In the genomic region with DNA sequence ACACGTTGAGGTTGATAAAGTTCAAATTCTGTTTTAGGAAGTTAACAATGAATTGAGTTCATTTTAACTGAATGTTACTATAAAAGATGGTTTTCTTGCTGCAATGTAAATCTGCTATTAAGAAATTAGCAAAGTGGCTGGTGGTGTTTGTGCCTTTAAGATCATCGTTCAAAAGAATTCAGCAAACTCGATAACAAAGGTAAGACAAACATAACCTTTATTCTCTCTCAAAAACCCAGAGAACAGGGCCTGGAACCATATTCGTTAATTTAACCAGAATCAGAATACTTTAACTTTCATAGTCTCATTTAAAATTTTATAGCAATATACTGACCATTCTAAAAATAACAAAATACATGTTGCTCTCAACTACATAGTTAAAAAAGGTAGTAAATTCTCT, we compare ENCODE assay signal across 19 cellular contexts. TPM values are rescaled to one million over a fixed set of nuclear protein-coding genes. Genes with fewer than 3 reads are reported as not detected.
DNase-seq lines count a peak whose midpoint lies in the region; FAIRE-seq and TF ChIP-seq lines count a peak whose summit lies in the region.
"Had no signal": no experiment of that assay in that cellular context is flagged by ENCODE, and none has a peak within 500 bp of the region (broad histone marks: within the 10 kb centered on the region; RNA-seq: fewer than 3 reads in every experiment).

No MANE protein-coding gene starts in this region.

- intact Hi-C loops in mammary epithelial cell (cut with micrococcal nuclease) (no loop called here), MCF 10A (cut with micrococcal nuclease) (no loop called here)

- no peaks in the 10 kb centered on the region for H3K9me1 ChIP-seq in keratinocyte (ENCODE audit: control insufficient read depth, extremely low read depth, insufficient read depth, low read length)

- H3K9me3 ChIP-seq in mammary epithelial cell (replicated peaks; ENCODE audit: insufficient read depth, low read length): no peaks in the 10 kb centered on the region
- no peaks in the 10 kb centered on the region for H3K9me3 ChIP-seq in keratinocyte (ENCODE audit: control insufficient read depth, low read depth, low read length)
- H3K9me3 ChIP-seq in small intestine (ENCODE audit: control insufficient read depth, low read depth): no peaks in the 10 kb centered on the region
- H3K9me3 ChIP-seq in neural progenitor cell (ENCODE audit: low read depth): no peaks in the 10 kb centered on the region
- H3K9me3 ChIP-seq: BE2C, HAP-1 had no signal

- dilution Hi-C loops in mammary epithelial cell (cut with HindIII; ENCODE audit: low sequenced_read_pairs): no loop called here
- dilution Hi-C loops in keratinocyte (cut with MboI; ENCODE audit: extremely low pct_ligation_motif_present, low sequenced_read_pairs): no loop called here

- H3K36me3 Mint-ChIP-seq in MCF 10A (ENCODE audit: insufficient read depth, unreplicated experiment) (no peaks in the 10 kb centered on the region), mesothelial cell of epicardium (no peaks in the 10 kb centered on the region), neural progenitor cell (no peaks in the 10 kb centered on the region)

- H4K20me1 ChIP-seq in mammary epithelial cell (ENCODE audit: insufficient read depth, low read length) (no peaks in the 10 kb centered on the region), keratinocyte (ENCODE audit: control insufficient read depth, extremely low read depth, insufficient read depth, low read length) (peaks cover 5% of the 10 kb centered on the region), neural progenitor cell (ENCODE audit: low read depth) (no peaks in the 10 kb centered on the region)

- H3K4me2 ChIP-seq in mammary epithelial cell (ENCODE audit: insufficient read depth, low read depth, low read length) (peak overlapping the region; percentile 86), keratinocyte (ENCODE audit: control insufficient read depth, extremely low read depth, insufficient read depth, low read depth, low read length) (peak overlapping the region; percentile 99), neural progenitor cell (no peak overlapping the region)

- POLR2A ChIA-PET in MCF 10A (lab: Yijun Ruan, JAX): no interaction called here

- no peak for TF ChIP-seq CTCF in mammary epithelial cell (conservative IDR thresholded peaks at IDR 0.05 in 1 of 2, IDR thresholded peaks at IDR 0.05 in 1 of 2; ENCODE audit: extremely low read depth in 1 of 2, insufficient read depth in 1 of 2, low read depth in 1 of 2, low read length in 2 of 2)
- TF ChIP-seq CTCF in MCF 10A (IDR thresholded peaks at IDR 0.05; ENCODE audit: unreplicated experiment): no peak
- TF ChIP-seq CTCF in keratinocyte (optimal IDR thresholded peaks at IDR 0.05 in 1 of 3, IDR thresholded peaks at IDR 0.05 in 1 of 3, conservative IDR thresholded peaks at IDR 0.05 in 1 of 3; ENCODE audit: extremely low read depth in 1 of 3, insufficient read depth in 2 of 3, low read length in 3 of 3): no peak
- TF ChIP-seq CTCF in mesothelial cell of epicardium (IDR thresholded peaks at IDR 0.05; ENCODE audit: unreplicated experiment): no peak
- TF ChIP-seq CTCF in neural progenitor cell (IDR thresholded peaks at IDR 0.05): no peak

- CTCF ChIA-PET in mammary epithelial cell (lab: Charles Lee; ENCODE audit: low non-redundant PET): no interaction called here
- CTCF ChIA-PET in MCF 10A (lab: Yijun Ruan, JAX): no interaction called here

- H3K4me1 Mint-ChIP-seq in MCF 10A (ENCODE audit: insufficient read depth, unreplicated experiment) (no peaks in the 10 kb centered on the region), mesothelial cell of epicardium (peaks cover 19% of the 10 kb centered on the region), neural progenitor cell (peaks cover 2% of the 10 kb centered on the region)

- H3K36me3 ChIP-seq in mammary epithelial cell (ENCODE audit: insufficient read depth, low read length) (no peaks in the 10 kb centered on the region), keratinocyte (ENCODE audit: control insufficient read depth in 2 of 2, extremely low read depth in 1 of 2, insufficient read depth in 2 of 2, low read length in 2 of 2) (no peaks in the 10 kb centered on the region), small intestine (ENCODE audit: control insufficient read depth in 2 of 2, insufficient read depth in 2 of 2, low read length in 2 of 2) (no peaks in the 10 kb centered on the region), neural progenitor cell (no peaks in the 10 kb centered on the region)
- H3K36me3 ChIP-seq: BE2C, HAP-1 had no signal

- in situ Hi-C loops in mammary epithelial cell (cut with MboI; ENCODE audit: low sequenced_read_pairs in 2 of 2) (loop anchor here (25.0 kb wide), 3 partner anchors 460 to 835 kb away; no protein-coding TSS in a partner anchor), KBM-7 (cut with MboI; ENCODE audit: low pct_unique_long_range_greater_than_20kb, low sequenced_read_pairs) (no loop called here)

- no peak for FAIRE-seq in keratinocyte (lab: Jason Lieb, UNC)
- FAIRE-seq in small intestine (lab: Jason Lieb, UNC): no peak

- 23% methylated on average over 4 of the region's 4 CpGs for WGBS in mammary epithelial cell (ENCODE audit: low coverage, missing lambda C conversion rate)
- WGBS in small intestine, 3 donors: 18 to 52% (median 25%) methylated on average over 4 of the region's 4 CpGs

- no peak overlapping the region for H3K9ac ChIP-seq in mammary epithelial cell (ENCODE audit: insufficient read depth, low read length)
- no peak overlapping the region for H3K9ac ChIP-seq in keratinocyte (ENCODE audit: control insufficient read depth, extremely low read depth, insufficient read depth, low read length)
- H3K9ac ChIP-seq in neural progenitor cell: no peak overlapping the region

- peaks cover 37% of the 10 kb centered on the region for H3K79me2 ChIP-seq in mammary epithelial cell (ENCODE audit: insufficient read depth, low read length)
- H3K79me2 ChIP-seq in keratinocyte (ENCODE audit: control insufficient read depth, insufficient read depth, low read length): peaks cover 20% of the 10 kb centered on the region
- no peaks in the 10 kb centered on the region for H3K79me2 ChIP-seq in neural progenitor cell (ENCODE audit: low read depth)

- H3K4me1 ChIP-seq in mammary epithelial cell (ENCODE audit: insufficient read depth, low read length) (peaks cover 15% of the 10 kb centered on the region), keratinocyte (ENCODE audit: control insufficient read depth, extremely low read depth, insufficient read depth, low read length) (peaks cover 22% of the 10 kb centered on the region), small intestine (ENCODE audit: control insufficient read depth in 2 of 2, insufficient read depth in 1 of 2, low read depth in 1 of 2, low read length in 1 of 2) (peaks cover 0 to 4% of the 10 kb centered on the region in 2 donors), neural progenitor cell (no peaks in the 10 kb centered on the region)
- H3K4me1 ChIP-seq: BE2C, HAP-1 had no signal

- H3K4me3 Mint-ChIP-seq in MCF 10A (ENCODE audit: unreplicated experiment) (no peak overlapping the region), mesothelial cell of epicardium (no peak overlapping the region), neural progenitor cell (no peak overlapping the region)
- H3K4me3 Mint-ChIP-seq: CD4-positive, alpha-beta T cell had no signal

- H3K27ac ChIP-seq in mammary epithelial cell (ENCODE audit: insufficient read depth, low read depth, low read length) (no peak overlapping the region), keratinocyte (ENCODE audit: control insufficient read depth, insufficient read depth, low read length) (no peak overlapping the region), small intestine (ENCODE audit: low read depth in 1 of 2, low read length in 1 of 2) (no peak overlapping the region), neural progenitor cell (no peak overlapping the region)
- H3K27ac ChIP-seq: 22Rv1, SK-N-MC had no signal

- H2AFZ ChIP-seq in mammary epithelial cell (ENCODE audit: low read depth, low read length) (no peak overlapping the region), keratinocyte (ENCODE audit: control insufficient read depth, low read length) (no peak overlapping the region), neural progenitor cell (replicated peaks) (no peak overlapping the region)

- no peaks in the 10 kb centered on the region for H3F3A ChIP-seq in neural progenitor cell (ENCODE audit: low read depth)

- H3K4me3 ChIP-seq in mammary epithelial cell (replicated peaks in 1 of 3; ENCODE audit: insufficient read depth in 1 of 3, low read depth in 2 of 3, low read length in 3 of 3) (peak overlapping the region; percentile 59 to 83 (median 69)), keratinocyte (ENCODE audit: control insufficient read depth in 2 of 3, extremely low read depth in 1 of 3, insufficient read depth in 2 of 3, low read depth in 1 of 3, low read length in 3 of 3) (peak overlapping the region in 1 of 3 experiments; percentile 13), small intestine (ENCODE audit: low read depth in 1 of 2, low read length in 2 of 2) (peak overlapping the region in 1 of 2 donors; percentile 41), neural progenitor cell (no peak overlapping the region)
- H3K4me3 ChIP-seq: HAP-1, SK-N-MC had no signal

- no TSS peak for BruUV-seq in mammary epithelial cell (replicated peaks; lab: Mats Ljungman, UMichigan)
- BruUV-seq in MCF 10A (replicated peaks; lab: Mats Ljungman, UMichigan): no TSS peak

- H3K27me3 ChIP-seq in mammary epithelial cell (ENCODE audit: insufficient read depth, low read length): no peaks in the 10 kb centered on the region
- H3K27me3 ChIP-seq in keratinocyte (ENCODE audit: control insufficient read depth, extremely low read depth, insufficient read depth, low read length): no peaks in the 10 kb centered on the region
- no peaks in the 10 kb centered on the region for H3K27me3 ChIP-seq in small intestine (ENCODE audit: control insufficient read depth in 2 of 2, insufficient read depth in 2 of 2, low read length in 2 of 2)
- peaks cover 57% of the 10 kb centered on the region for H3K27me3 ChIP-seq in neural progenitor cell

- H3K27me3 Mint-ChIP-seq in MCF 10A (ENCODE audit: insufficient read depth, unreplicated experiment): peaks cover 10% of the 10 kb centered on the region
- peaks cover 39% of the 10 kb centered on the region for H3K27me3 Mint-ChIP-seq in mesothelial cell of epicardium (ENCODE audit: low read depth)
- peaks cover 30% of the 10 kb centered on the region for H3K27me3 Mint-ChIP-seq in neural progenitor cell (ENCODE audit: insufficient read depth, low read depth)

- DNase-seq in mammary epithelial cell (no peak), MCF 10A (ENCODE audit: unreplicated experiment) (no peak), keratinocyte (ENCODE audit: low read depth, low spot score) (no peak), small intestine (peak; percentile 52), NCI-H1105 treated with DMSO at 0.1 percent for 48 hours (lab: John Stamatoyannopoulos, UW) (no peak), KBM-7 (no peak), mesothelial cell of epicardium (ENCODE audit: low spot score in 2 of 2, unreplicated experiment in 2 of 2) (no peak), neural progenitor cell (ENCODE audit: low spot score) (no peak)
- DNase-seq: BE2C; CD4-positive, alpha-beta T cell; DMS79; KG1; NCI-H1092; NCI-H510A treated with DMSO at 0.1 percent for 48 hours; NCI-H82 had no signal

- no peak overlapping the region for H3K27ac Mint-ChIP-seq in MCF 10A (ENCODE audit: low read depth, unreplicated experiment)
- H3K27ac Mint-ChIP-seq in mesothelial cell of epicardium: no peak overlapping the region
- no peak overlapping the region for H3K27ac Mint-ChIP-seq in neural progenitor cell
- H3K27ac Mint-ChIP-seq: CD4-positive, alpha-beta T cell had no signal

- H3K9me3 Mint-ChIP-seq in MCF 10A (ENCODE audit: unreplicated experiment): no peaks in the 10 kb centered on the region
- no peaks in the 10 kb centered on the region for H3K9me3 Mint-ChIP-seq in mesothelial cell of epicardium
- H3K9me3 Mint-ChIP-seq in neural progenitor cell: peaks cover 7% of the 10 kb centered on the region
- H3K9me3 Mint-ChIP-seq: CD4-positive, alpha-beta T cell had no signal

RNA-seq across cellular contexts. Expression of a gene that starts 3.4 kb away (rescaled TPM):
- total RNA-seq in mammary epithelial cell (10 to 100 TPM; 28.8 to 33.7 TPM), MCF 10A (2022) (0.09 and 0.22 TPM in 2 replicates), mesothelial cell of epicardium (10.1 to 11.2 TPM (median 10.6 TPM) in 3 replicates), neural progenitor cell (ENCODE audit: low replicate concordance) (0.07 and 0.09 TPM in 2 replicates)
- polyA plus RNA-seq in mammary epithelial cell (20.1 TPM), keratinocyte (5.6 to 8.7 TPM (median 8.1 TPM) in 3 replicates), small intestine (10 to 100 TPM; 21.6 to 33.6 (median 27.5) TPM)
- polyA minus RNA-seq in mammary epithelial cell (27.8 TPM), keratinocyte (5.2 to 23.4 TPM (median 6.1 TPM) in 3 replicates)
- 5.7 TPM for polyA plus RNA-seq in keratinocyte (2011; ENCODE audit: low read depth)
- 6.8 and 8.1 TPM in 2 replicates for polyA plus RNA-seq in keratinocyte (2011; cell fraction: cytosol; rRNA removed)
- polyA plus RNA-seq in keratinocyte (2011; cell fraction: nucleus; rRNA removed): 8.0 and 8.3 TPM in 2 replicates
- 12.9 and 13.9 TPM in 2 replicates for polyA plus RNA-seq in keratinocyte (2012; ENCODE audit: low replicate concordance)
- 25.9 TPM for polyA minus RNA-seq in keratinocyte (2011; cell fraction: cytosol; rRNA and poly(A)+ RNA removed)
- 11.1 and 12.2 TPM in 2 replicates for polyA minus RNA-seq in keratinocyte (2011; cell fraction: nucleus; rRNA and poly(A)+ RNA removed)
- total RNA-seq: M059J had no signal

RNA-seq across cellular contexts. Expression of a gene that starts 43.6 kb away (rescaled TPM):
- total RNA-seq in mammary epithelial cell: 10 to 100 TPM in 1 of 2 donors, 1 to 10 TPM in 1; 8.8 to 16.2 TPM
- 11.5 TPM for polyA plus RNA-seq in mammary epithelial cell
- 21.2 TPM for polyA minus RNA-seq in mammary epithelial cell
- total RNA-seq in MCF 10A (2022): 10.4 and 12.4 TPM in 2 replicates
- 12.0 to 13.7 TPM (median 12.0 TPM) in 3 replicates for polyA plus RNA-seq in keratinocyte
- polyA plus RNA-seq in keratinocyte (2011; ENCODE audit: low read depth): 25.3 TPM
- polyA plus RNA-seq in keratinocyte (2011; cell fraction: cytosol; rRNA removed): 11.7 and 12.1 TPM in 2 replicates
- 14.1 and 17.1 TPM in 2 replicates for polyA plus RNA-seq in keratinocyte (2011; cell fraction: nucleus; rRNA removed)
- polyA plus RNA-seq in keratinocyte (2012; ENCODE audit: low replicate concordance): 6.9 and 21.5 TPM in 2 replicates
- 20.1 to 34.5 TPM (median 31.4 TPM) in 3 replicates for polyA minus RNA-seq in keratinocyte
- 24.6 TPM for polyA minus RNA-seq in keratinocyte (2011; cell fraction: cytosol; rRNA and poly(A)+ RNA removed)
- 18.3 and 32.3 TPM in 2 replicates for polyA minus RNA-seq in keratinocyte (2011; cell fraction: nucleus; rRNA and poly(A)+ RNA removed)
- 10 to 100 TPM; 12.1 to 17.3 (median 13.6) TPM for polyA plus RNA-seq in small intestine
- total RNA-seq in mesothelial cell of epicardium: 8.4 to 9.2 TPM (median 9.0 TPM) in 3 replicates
- total RNA-seq in neural progenitor cell (ENCODE audit: low replicate concordance): 0.22 and 1.3 TPM in 2 replicates
